ENCODE assay signal across 28 cellular contexts in genomic region chr9:129472651-129473102, GRCh38.
DNase-seq lines count a peak whose midpoint lies in the region; ATAC-seq and TF ChIP-seq lines count a peak whose summit lies in the region.
"Had no signal": no experiment of that assay in that cellular context is flagged by ENCODE, and none has a peak within 500 bp of the region (broad histone marks: within the 10 kb centered on the region; RNA-seq: fewer than 3 reads in every experiment).

No MANE protein-coding gene starts in this region.

- peak overlapping the region in 8 of 11 experiments; percentile 19 to 71 (median 50); a peak in 13 of 22 replicates for H3K27ac ChIP-seq in BLaER1 treated with 17β-estradiol and CSF1 and Interleukin-3, amounts not matched to agents 10 nM and 100 nM
- H3K27ac ChIP-seq in HEK293 (ENCODE audit: extremely low read depth, low read depth, low read length) (no peak overlapping the region), neuronal stem cell (replicated peaks; ENCODE audit: low read length) (no peak overlapping the region)
- H3K27ac ChIP-seq: Peyer's patch, upper lobe of right lung had no signal

- H3K9ac ChIP-seq in BLaER1 treated with 17β-estradiol and CSF1 and Interleukin-3, amounts not matched to agents 10 nM and 100 nM, result peak overlapping the region in 6 of 11 experiments; percentile 29 to 48 (median 38); a peak in 8 of 22 replicates
- no peak overlapping the region for H3K9ac ChIP-seq in neuronal stem cell (ENCODE audit: low read depth, low read length, poor library complexity)
- H3K9ac ChIP-seq: SK-N-SH had no signal

- H4K8ac ChIP-seq in neuronal stem cell (ENCODE audit: low read depth, low read length), result no peak overlapping the region

- H4K91ac ChIP-seq in neuronal stem cell (ENCODE audit: low read depth, low read length, poor library complexity), result no peak overlapping the region

- peak overlapping the region; percentile 65 for H2AK5ac ChIP-seq in neuronal stem cell (ENCODE audit: low read depth, low read length)

- peaks cover 57 to 83% (median 74%) of the 10 kb centered on the region in 10 experiments for H3K4me1 ChIP-seq in BLaER1 treated with 17β-estradiol and CSF1 and Interleukin-3, amounts not matched to agents 10 nM and 100 nM
- H3K4me1 ChIP-seq in HEK293 (ENCODE audit: control insufficient read depth, insufficient read depth, low read length) (0 out of 2 replicates have a peak, but pooled peaks cover 2% of the 10 kb centered on the region), neuronal stem cell (ENCODE audit: control insufficient read depth in 2 of 2, insufficient read depth in 1 of 2, low read depth in 1 of 2, low read length in 2 of 2) (peaks cover 24 to 45% of the 10 kb centered on the region in 2 donors)

- peaks cover 8% of the 10 kb centered on the region for H3K9me3 Mint-ChIP-seq in WTC11

- POLR2A ChIA-PET in HEK293 (lab: Yijun Ruan, JAX) (interaction anchor here (1.4 kb wide), 1 partner anchor 10 kb away, joined by 4 read pairs; no protein-coding TSS in a partner anchor), WTC11 (lab: Charles Lee) (interaction anchor here (1.1 kb wide), 1 partner anchor 9 kb away, joined by 3 read pairs; no protein-coding TSS in a partner anchor)

- H2BK120ac ChIP-seq in neuronal stem cell (ENCODE audit: low read depth, low read length), result no peak overlapping the region

- H2BK12ac ChIP-seq in neuronal stem cell (ENCODE audit: low read length), result no peak overlapping the region

- H3K27me3 ChIP-seq in BLaER1 treated with 17β-estradiol and CSF1 and Interleukin-3, amounts not matched to agents 10 nM and 100 nM, result no peaks in the 10 kb centered on the region
- H3K27me3 ChIP-seq in neuronal stem cell (ENCODE audit: control insufficient read depth in 3 of 3, insufficient read depth in 3 of 3, low read depth in 1 of 3, low read length in 3 of 3), result no peaks in the 10 kb centered on the region
- H3K27me3 ChIP-seq: Peyer's patch, sigmoid colon, upper lobe of right lung had no signal

- H3K4ac ChIP-seq in neuronal stem cell (ENCODE audit: low read length), result no peak overlapping the region

- ATAC-seq in WTC11, result no peak; the same call in 1 of the 2 replicates
- no peak for ATAC-seq in GM21423 (IDR thresholded peaks at IDR 0.05; ENCODE audit: unreplicated experiment)
- no peak for ATAC-seq in GM19351 (IDR thresholded peaks at IDR 0.05; ENCODE audit: unreplicated experiment)
- ATAC-seq: left colon; naive thymus-derived CD8-positive, alpha-beta T cell; upper lobe of right lung had no signal

- H3K79me1 ChIP-seq in neuronal stem cell (ENCODE audit: low read depth, low read length), result no peaks in the 10 kb centered on the region

- H3K4me2 ChIP-seq in BLaER1 treated with 17β-estradiol and CSF1 and Interleukin-3, amounts not matched to agents 10 nM and 100 nM, result peak overlapping the region; percentile 45 to 91 (median 75)
- no peak overlapping the region for H3K4me2 ChIP-seq in neuronal stem cell (ENCODE audit: insufficient read depth, low read length, poor library complexity, severe bottlenecking)
- H3K4me2 ChIP-seq: SK-N-SH had no signal

- DNase-seq in WTC11 (ENCODE audit: low spot score) (no peak), neuronal stem cell (ENCODE audit: low spot score) (no peak), NCI-H1417 treated with DMSO at 0.1 percent for 48 hours (lab: John Stamatoyannopoulos, UW) (no peak), T-helper 1 cell (no peak)
- DNase-seq: activated CD4-positive, alpha-beta memory T cell treated with anti-CD3 and anti-CD28 coated beads, Interleukin-2, amount 10 ng/mL, durations not matched to agents 7 days and 5 days; activated CD4-positive, CD25-positive, alpha-beta regulatory T cell; activated effector memory CD4-positive, alpha-beta T cell treated with anti-CD3 and anti-CD28 coated beads, Interleukin-2, amount 50 U/mL, for 16 hours; CD4-positive, CD25-positive, alpha-beta regulatory T cell; cortex of kidney; DMS153; GF-D8; HFFc6; left colon; naive thymus-derived CD8-positive, alpha-beta T cell; NCI-H1092 treated with DMSO at 0.1 percent for 48 hours; NCI-H2029 treated with DMSO at 0.1 percent for 48 hours; NCI-H446 treated with DMSO at 0.1 percent for 48 hours; NK-92 treated with Interleukin-12 subunit alpha and Interleukin-12 subunit beta, amount 100 ng/mL, for 24 hours; Peyer's patch; posterior cingulate gyrus; sigmoid colon; SK-N-SH; stimulated activated CD4-positive, alpha-beta T cell treated with anti-CD3 and anti-CD28 coated beads, Interleukin-15, amount 100 ng/mL, for 24 hours; upper lobe of right lung had no signal

- H3K36me3 ChIP-seq in BLaER1 treated with 17β-estradiol and CSF1 and Interleukin-3, amounts not matched to agents 10 nM and 100 nM, result no peaks in the 10 kb centered on the region
- H3K36me3 ChIP-seq in HEK293 (ENCODE audit: control insufficient read depth in 2 of 2, insufficient read depth in 1 of 2, low read length in 2 of 2) (no peaks in the 10 kb centered on the region), neuronal stem cell (replicated peaks in 1 of 2; ENCODE audit: control insufficient read depth in 2 of 2, insufficient read depth in 2 of 2, low read length in 2 of 2) (no peaks in the 10 kb centered on the region)
- H3K36me3 ChIP-seq: Peyer's patch, sigmoid colon, upper lobe of right lung had no signal

- TF ChIP-seq CTCF in HEK293 (tag by site-specific recombination; IDR thresholded peaks at IDR 0.05) (no peak), WTC11 (IDR thresholded peaks at IDR 0.05) (no peak)

- H3K14ac ChIP-seq in neuronal stem cell (ENCODE audit: low read length), result no peak overlapping the region

- H3K4me3 ChIP-seq in BLaER1 treated with 17β-estradiol and CSF1 and Interleukin-3, amounts not matched to agents 10 nM and 100 nM, result peak overlapping the region in 1 of 10 experiments; percentile 23; a peak in 2 of 20 replicates
- H3K4me3 ChIP-seq in HEK293 (ENCODE audit: low read depth, low read length) (no peak overlapping the region), neuronal stem cell (ENCODE audit: low read length in 2 of 2) (no peak overlapping the region)
- H3K4me3 ChIP-seq: Peyer's patch, sigmoid colon, upper lobe of right lung had no signal

- no peak overlapping the region for H3K23ac ChIP-seq in neuronal stem cell (ENCODE audit: low read depth, low read length, poor library complexity)

- H2AFZ ChIP-seq in neuronal stem cell (ENCODE audit: low read length), result no peak overlapping the region

- H3K18ac ChIP-seq in neuronal stem cell (ENCODE audit: low read length), result no peak overlapping the region

- H3K4me3 Mint-ChIP-seq in WTC11, result no peak overlapping the region; the same call in 1 of the 2 replicates
- H3K4me3 Mint-ChIP-seq: activated CD4-positive, alpha-beta memory T cell treated with anti-CD3 and anti-CD28 coated beads, Interleukin-2, amount 10 ng/mL, durations not matched to agents 7 days and 5 days; CD4-positive, CD25-positive, alpha-beta regulatory T cell; HFFc6; naive thymus-derived CD8-positive, alpha-beta T cell had no signal

- peaks cover 4 to 14% (median 11%) of the 10 kb centered on the region in 11 experiments; a peak in 21 of 22 replicates for H3K9me3 ChIP-seq in BLaER1 treated with 17β-estradiol and CSF1 and Interleukin-3, amounts not matched to agents 10 nM and 100 nM (replicated peaks in 1 of 11)
- no peaks in the 10 kb centered on the region for H3K9me3 ChIP-seq in HEK293 (ENCODE audit: control insufficient read depth, insufficient read depth, low read depth, low read length)
- peaks cover 12 to 13% of the 10 kb centered on the region in 2 donors for H3K9me3 ChIP-seq in neuronal stem cell (replicated peaks in 1 of 2; ENCODE audit: control insufficient read depth in 2 of 2, insufficient read depth in 1 of 2, low read depth in 1 of 2, low read length in 2 of 2)
- H3K9me3 ChIP-seq: SK-N-SH, upper lobe of right lung had no signal

- peak overlapping the region; percentile 75 for H2BK5ac ChIP-seq in neuronal stem cell (ENCODE audit: low read length)

- no peak overlapping the region for H3K27ac Mint-ChIP-seq in WTC11
- H3K27ac Mint-ChIP-seq: activated CD4-positive, alpha-beta memory T cell treated with anti-CD3 and anti-CD28 coated beads, Interleukin-2, amount 10 ng/mL, durations not matched to agents 7 days and 5 days had no signal

- no CpG with 5 or more reads among the region's 6 CpGs for WGBS in neuronal stem cell (ENCODE audit: extremely low coverage in 2 of 2, insufficient read length in 2 of 2, insufficient replicate concordance in 1 of 2), 2 donors

- H3K4me1 Mint-ChIP-seq in WTC11, result peaks cover 46% of the 10 kb centered on the region

- no peaks in the 10 kb centered on the region for H4K20me1 ChIP-seq in BLaER1 treated with 17β-estradiol and CSF1 and Interleukin-3, amounts not matched to agents 10 nM and 100 nM

- CTCF ChIA-PET in HEK293 (lab: Yijun Ruan, JAX), result no interaction called here
- CTCF ChIA-PET in WTC11 (lab: Charles Lee), result interaction anchor here (1.3 to 1.4 kb wide), 2 partner anchors 290 to 330 kb away, joined by 3 to 4 read pairs; no protein-coding TSS in a partner anchor

- H3K36me3 Mint-ChIP-seq in WTC11, result peaks cover 4% of the 10 kb centered on the region; the same call in 1 of the 2 replicates
- H3K36me3 Mint-ChIP-seq: CD4-positive, CD25-positive, alpha-beta regulatory T cell; naive thymus-derived CD8-positive, alpha-beta T cell had no signal

- peaks cover 25% of the 10 kb centered on the region for H3K27me3 Mint-ChIP-seq in WTC11 (ENCODE audit: low read depth)

- peak overlapping the region; percentile 51 for H2BK15ac ChIP-seq in neuronal stem cell (ENCODE audit: low read length)

TF ChIP-seq in HEK293, 187 proteins besides CTCF, POLR2A, EP300 and RAD21:
- TF ChIP-seq ZNF274 (IDR thresholded peaks at IDR 0.05; ENCODE audit: low read length) (no peak), ZNF274 (tag by site-specific recombination; IDR thresholded peaks at IDR 0.05; ENCODE audit: borderline replicate concordance) (no peak), ZNF121 (tag by site-specific recombination; IDR thresholded peaks at IDR 0.05) (peak; percentile 84)
TF ChIP-seq in HEK293: peak in this region for 1.

TF ChIP-seq in WTC11, 78 proteins besides CTCF, POLR2A, EP300 and RAD21 (continues in another document):
- no peak for TF ChIP-seq USF2 (CRISPR knock-in tag; IDR thresholded peaks at IDR 0.05)

Comparison
In these comparisons a context has a peak if more than half of its experiments do, and no peak if none do; other contexts are left out.
1. H3K27ac ChIP-seq: peak in BLaER1 treated with 17β-estradiol and CSF1 and Interleukin-3, amounts not matched to agents 10 nM and 100 nM (8 of 11); none in HEK293 (single experiment) and neuronal stem cell (single experiment).